In the genomic region with DNA sequence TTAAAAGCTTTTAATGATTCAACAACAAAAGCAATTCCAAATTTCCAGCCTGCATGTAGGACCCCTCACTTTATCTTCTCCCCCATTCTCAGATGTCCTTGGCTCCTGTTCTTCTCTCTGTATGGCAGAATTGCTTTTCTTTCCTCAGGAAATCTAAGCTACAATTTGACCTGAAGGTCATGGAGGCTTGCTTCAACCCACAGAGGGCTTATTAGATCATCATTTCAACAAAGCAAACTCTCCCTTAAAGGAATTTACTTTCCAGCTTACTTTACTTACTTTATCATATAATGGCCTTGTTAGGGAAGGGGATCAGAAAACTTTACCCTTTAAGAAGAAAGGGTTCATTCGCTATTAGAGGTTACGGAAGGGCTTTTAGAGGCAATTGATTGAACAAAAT, we compare ENCODE assay signal across 1 cellular context.
TF ChIP-seq lines count a peak whose summit lies in the region.

No MANE protein-coding gene starts in this region.

TF ChIP-seq in IMR-90, 13 proteins besides CTCF, POLR2A, EP300 and RAD21 (continued from another document):
- TF ChIP-seq, protein P1, sequence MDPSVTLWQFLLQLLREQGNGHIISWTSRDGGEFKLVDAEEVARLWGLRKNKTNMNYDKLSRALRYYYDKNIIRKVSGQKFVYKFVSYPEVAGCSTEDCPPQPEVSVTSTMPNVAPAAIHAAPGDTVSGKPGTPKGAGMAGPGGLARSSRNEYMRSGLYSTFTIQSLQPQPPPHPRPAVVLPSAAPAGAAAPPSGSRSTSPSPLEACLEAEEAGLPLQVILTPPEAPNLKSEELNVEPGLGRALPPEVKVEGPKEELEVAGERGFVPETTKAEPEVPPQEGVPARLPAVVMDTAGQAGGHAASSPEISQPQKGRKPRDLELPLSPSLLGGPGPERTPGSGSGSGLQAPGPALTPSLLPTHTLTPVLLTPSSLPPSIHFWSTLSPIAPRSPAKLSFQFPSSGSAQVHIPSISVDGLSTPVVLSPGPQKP (IDR thresholded peaks at IDR 0.05; ENCODE audit: borderline replicate concordance, low read depth, low read length): no peak
- TF ChIP-seq RFX5 (IDR thresholded peaks at IDR 0.05; ENCODE audit: low read depth, low read length) (no peak), FOS (IDR thresholded peaks at IDR 0.05; ENCODE audit: low read depth, low read length) (no peak), USF2 (IDR thresholded peaks at IDR 0.05; ENCODE audit: low read depth, low read length) (no peak), MAFK (IDR thresholded peaks at IDR 0.05; ENCODE audit: low read depth, low read length) (no peak), BHLHE40 (IDR thresholded peaks at IDR 0.05; ENCODE audit: low read depth, low read length) (no peak), NFE2L2 (IDR thresholded peaks at IDR 0.05; ENCODE audit: low read depth, low read length) (no peak)
